9 cellular contexts compared by ENCODE assay signal in genomic region chr5:14187660-14188059, GRCh38. TPM values are rescaled to one million over a fixed set of nuclear protein-coding genes. Genes with fewer than 3 reads are reported as not detected.
DNase-seq lines count a peak whose midpoint lies in the region; ATAC-seq and TF ChIP-seq lines count a peak whose summit lies in the region.
"Had no signal": no experiment of that assay in that cellular context is flagged by ENCODE, and none has a peak within 500 bp of the region (broad histone marks: within the 10 kb centered on the region; RNA-seq: fewer than 3 reads in every experiment).

No MANE protein-coding gene starts in this region.

- H3K4me1 ChIP-seq in ACC112 (ENCODE audit: control insufficient read depth, insufficient read depth, low read length, unreplicated experiment) (peaks cover 96% of the 10 kb centered on the region), IMR-90 (ENCODE audit: control insufficient read depth, insufficient read depth, low read length) (peaks cover 42% of the 10 kb centered on the region), osteoblast (ENCODE audit: insufficient read depth, low read length) (peaks cover 97% of the 10 kb centered on the region)

- H3K4me1 Mint-ChIP-seq in activated T-helper 17 cell treated with anti-CD3 and anti-CD28 coated beads, Interleukin-2, amount 50 U/mL, for 72 hours = no peaks in the 10 kb centered on the region

- H4K8ac ChIP-seq in IMR-90 (ENCODE audit: low read depth in 2 of 2, low read length in 2 of 2) = peak overlapping the region in 1 of 2 experiments; percentile 68; a peak in 3 of 4 replicates

- 0 out of 2 replicates have a peak overlapping the region, but pooled peaks have one; percentile 23 for H4K91ac ChIP-seq in IMR-90 (ENCODE audit: insufficient read depth, low read depth, low read length)

- ATAC-seq in IMR-90 (ENCODE audit: low read depth) = no peak
- ATAC-seq in activated T-helper 17 cell treated with anti-CD3 and anti-CD28 coated beads, Interleukin-2, amount 50 U/mL, for 72 hours (replicated peaks) = no peak

- BruUV-seq in IMR-90 (replicated peaks; lab: Mats Ljungman, UMichigan) = no TSS peak

- DNase-seq in IMR-90 (no peak), choroid plexus epithelial cell (ENCODE audit: low read depth) (peak; percentile 67), osteoblast (ENCODE audit: insufficient read length, low spot score, missing footprints) (no peak), cerebellar nuclear complex (lab: John Stamatoyannopoulos, UW) (no peak), foreskin melanocyte (no peak)
- DNase-seq in central memory CD4-positive, alpha-beta T cell = no peak
- DNase-seq: NCI-H2227 treated with DMSO at 0.1 percent for 48 hours had no signal

- H2BK20ac ChIP-seq in IMR-90 (ENCODE audit: low read depth, low read length) = 0 out of 2 replicates have a peak overlapping the region, but pooled peaks have one; percentile 21

- H3K18ac ChIP-seq in IMR-90 (ENCODE audit: low read depth, low read length) = peak overlapping the region; percentile 34; the same call in 1 of the 2 replicates

- H2BK15ac ChIP-seq in IMR-90 (ENCODE audit: low read depth, low read length) = peak overlapping the region; percentile 9; the same call in 1 of the 3 replicates

- no peak for TF ChIP-seq POLR2A in IMR-90 (IDR thresholded peaks at IDR 0.05; ENCODE audit: low read depth, low read length)

- H3K9me3 ChIP-seq in IMR-90 (ENCODE audit: control insufficient read depth, insufficient read depth, low read length) (no peaks in the 10 kb centered on the region), osteoblast (ENCODE audit: low read depth, low read length) (no peaks in the 10 kb centered on the region)

- peak overlapping the region; percentile 35; the same call in 1 of the 2 replicates for H3K9ac ChIP-seq in IMR-90 (ENCODE audit: low read depth, low read length)

- intact Hi-C loops in IMR-90 (cut with micrococcal nuclease) = no loop called here

- peak overlapping the region; percentile 60; the same call in 1 of the 2 replicates for H3K56ac ChIP-seq in IMR-90 (ENCODE audit: extremely low read depth, insufficient read depth, low read length)

- 0 out of 2 replicates have a peak overlapping the region, but pooled peaks have one; percentile 60 for H3K14ac ChIP-seq in IMR-90 (replicated peaks; ENCODE audit: low read depth, low read length)

- TF ChIP-seq CTCF in IMR-90 (conservative IDR thresholded peaks at IDR 0.05; ENCODE audit: low read depth, low read length) (no peak), choroid plexus epithelial cell (conservative IDR thresholded peaks at IDR 0.05; ENCODE audit: low read depth, low read length) (no peak), osteoblast (IDR thresholded peaks at IDR 0.05; ENCODE audit: extremely low read depth, low read depth, low read length) (no peak)

- H4K20me1 ChIP-seq in IMR-90 (ENCODE audit: insufficient read depth, low read length) = peaks cover 75% of the 10 kb centered on the region
- no peaks in the 10 kb centered on the region for H4K20me1 ChIP-seq in osteoblast (ENCODE audit: insufficient read depth, low read length)

- H3K23ac ChIP-seq in IMR-90 (ENCODE audit: low read depth, low read length) = peak overlapping the region; percentile 49

- H3K9me3 Mint-ChIP-seq in activated T-helper 17 cell treated with anti-CD3 and anti-CD28 coated beads, Interleukin-2, amount 50 U/mL, for 72 hours = no peaks in the 10 kb centered on the region

- WGBS in IMR-90 (ENCODE audit: extremely low coverage in 2 of 2, insufficient read length in 1 of 2), 2 experiments = 100% methylated on average over 1 of the region's 5 CpGs; no CpG with 5 or more reads in 1 of the 2 experiments

- peak overlapping the region; percentile 64; the same call in 1 of the 2 replicates for H3K4ac ChIP-seq in IMR-90 (ENCODE audit: low read depth, low read length)

- H3K27ac ChIP-seq in ACC112 (ENCODE audit: low read depth, low read length) (peak overlapping the region; percentile 99), IMR-90 (ENCODE audit: insufficient read depth, low read length) (peak overlapping the region; percentile 64), osteoblast (ENCODE audit: low read depth, low read length) (peak overlapping the region; percentile 91)

- H4K5ac ChIP-seq in IMR-90 (ENCODE audit: low read depth, low read length) = no peak overlapping the region

- CTCF ChIA-PET in IMR-90 (lab: Yijun Ruan, JAX) = no interaction called here

- peak overlapping the region; percentile 25; the same call in 1 of the 2 replicates for H2AK5ac ChIP-seq in IMR-90 (ENCODE audit: low read depth, low read length)

- H2BK5ac ChIP-seq in IMR-90 (ENCODE audit: low read depth, low read length, poor library complexity, severe bottlenecking) = peak overlapping the region; percentile 100

- H3K36me3 ChIP-seq in ACC112 (ENCODE audit: insufficient read depth, low read length) = no peaks in the 10 kb centered on the region
- peaks cover 6% of the 10 kb centered on the region for H3K36me3 ChIP-seq in IMR-90 (ENCODE audit: control insufficient read depth, insufficient read depth, low read length)
- H3K36me3 ChIP-seq in osteoblast (ENCODE audit: insufficient read depth, low read length) = no peaks in the 10 kb centered on the region

- H3K27me3 Mint-ChIP-seq in activated T-helper 17 cell treated with anti-CD3 and anti-CD28 coated beads, Interleukin-2, amount 50 U/mL, for 72 hours = peaks cover 9% of the 10 kb centered on the region

- H2AFZ ChIP-seq in ACC112 (ENCODE audit: low read length, unreplicated experiment) (no peak overlapping the region), IMR-90 (replicated peaks; ENCODE audit: low read length, poor library complexity) (no peak overlapping the region), osteoblast (ENCODE audit: low read length) (no peak overlapping the region)

- dilution Hi-C loops in IMR-90 (cut with HindIII; ENCODE audit: low sequenced_read_pairs, unreplicated experiment) = no loop called here

- H3K4me3 Mint-ChIP-seq in activated T-helper 17 cell treated with anti-CD3 and anti-CD28 coated beads, Interleukin-2, amount 50 U/mL, for 72 hours = no peak overlapping the region

- H3K27me3 ChIP-seq in ACC112 (ENCODE audit: insufficient read depth, low read length) (no peaks in the 10 kb centered on the region), IMR-90 (ENCODE audit: control insufficient read depth, insufficient read depth, low read length) (no peaks in the 10 kb centered on the region), osteoblast (ENCODE audit: insufficient read depth, low read length) (no peaks in the 10 kb centered on the region)

- no peak overlapping the region for H2AK9ac ChIP-seq in IMR-90 (replicated peaks; ENCODE audit: low read depth, low read length, poor library complexity)

- H3K79me2 ChIP-seq in ACC112 (ENCODE audit: control insufficient read depth, insufficient read depth, low read length, unreplicated experiment) = peaks cover 94% of the 10 kb centered on the region
- peaks cover 83% of the 10 kb centered on the region for H3K79me2 ChIP-seq in osteoblast (ENCODE audit: insufficient read depth, low read length)

- peaks cover 0 to 24% of the 10 kb centered on the region in 2 experiments; a peak in 2 of 4 replicates for H3K79me1 ChIP-seq in IMR-90 (ENCODE audit: low read depth in 1 of 2, low read length in 2 of 2)

- in situ Hi-C loops in IMR-90 (cut with MboI; ENCODE audit: low sequenced_read_pairs) = no loop called here

- H3K4me3 ChIP-seq in ACC112 (ENCODE audit: low read depth, low read length) (0 out of 2 replicates have a peak overlapping the region, but pooled peaks have one; percentile 1), IMR-90 (ENCODE audit: insufficient read depth, low read depth, low read length) (no peak overlapping the region), choroid plexus epithelial cell (ENCODE audit: low read depth, low read length) (no peak overlapping the region), osteoblast (ENCODE audit: insufficient read depth, low read length) (no peak overlapping the region)

- H3K4me2 ChIP-seq in IMR-90 (ENCODE audit: low read depth, low read length) = no peak overlapping the region
- peak overlapping the region; percentile 59 for H3K4me2 ChIP-seq in osteoblast (ENCODE audit: insufficient read depth, low read length)

- POLR2A ChIA-PET in IMR-90 (lab: Charles Lee; ENCODE audit: unreplicated experiment) = interaction anchor here (0.5 kb wide), 1 partner anchor 49 kb away, joined by 3 read pairs; no protein-coding TSS in a partner anchor

- H3K9me1 ChIP-seq in IMR-90 (ENCODE audit: insufficient read depth, low read length) = peaks cover 28% of the 10 kb centered on the region

- peak overlapping the region; percentile 71 for H2BK120ac ChIP-seq in IMR-90 (ENCODE audit: low read depth, low read length)

- no peak for TF ChIP-seq RAD21 in IMR-90 (IDR thresholded peaks at IDR 0.05; ENCODE audit: low read length)

- H3K36me3 Mint-ChIP-seq in activated T-helper 17 cell treated with anti-CD3 and anti-CD28 coated beads, Interleukin-2, amount 50 U/mL, for 72 hours (ENCODE audit: low read depth) = no peaks in the 10 kb centered on the region

- no peak overlapping the region for H3K27ac Mint-ChIP-seq in activated T-helper 17 cell treated with anti-CD3 and anti-CD28 coated beads, Interleukin-2, amount 50 U/mL, for 72 hours

TF ChIP-seq in IMR-90, 13 proteins besides CTCF, POLR2A, EP300 and RAD21:
- TF ChIP-seq FOS (IDR thresholded peaks at IDR 0.05; ENCODE audit: low read depth, low read length) = no peak

RNA-seq across cellular contexts. Expression of gene TRIO, which starts 44.5 kb away (rescaled TPM):
- total RNA-seq in IMR-90 (2012; rRNA removed) (487 and 522 TPM in 2 replicates), osteoblast (246 and 274 TPM in 2 replicates)
- polyA plus RNA-seq in IMR-90 (2012; rRNA removed) = 206 and 225 TPM in 2 replicates
- 126 and 196 TPM in 2 replicates for polyA plus RNA-seq in IMR-90 (2012; cell fraction: cytosol; rRNA removed)
- polyA plus RNA-seq in IMR-90 (2012; cell fraction: nucleus; rRNA removed; ENCODE audit: low replicate concordance) = 1,045 and 1,428 TPM in 2 replicates
- 10 to 100 TPM; 13.6 to 21.5 TPM for total RNA-seq in activated T-helper 17 cell treated with anti-CD3 and anti-CD28 coated beads, Interleukin-2, amount 50 U/mL, for 72 hours

Comparison
In these comparisons a context has a peak if more than half of its experiments do, and no peak if none do; other contexts are left out.
1. RNA of gene TRIO, which starts 44.5 kb away (total RNA-seq): 487 to 522 TPM in IMR-90 and 246 to 274 TPM in osteoblast; 13.6 to 21.5 TPM in activated T-helper 17 cell treated with anti-CD3 and anti-CD28 coated beads, Interleukin-2, amount 50 U/mL, for 72 hours; every median in the first group is over 10 times any median in the second.
2. Peak in every context shown above with its lines, with median percentiles within 50 percentile points of each other: H3K27ac ChIP-seq.